In genomic region chr16:82083710-82084353, GRCh38 we compare ENCODE assay signal across 1 cellular context.
TF ChIP-seq lines count a peak whose summit lies in the region.

No MANE protein-coding gene starts in this region.

TF ChIP-seq in IMR-90, 13 proteins besides CTCF, POLR2A, EP300 and RAD21 (continued from another document):
- no peak for TF ChIP-seq FOS (IDR thresholded peaks at IDR 0.05; ENCODE audit: low read depth, low read length)
- TF ChIP-seq ELK1 (IDR thresholded peaks at IDR 0.05; ENCODE audit: borderline replicate concordance, low read depth, low read length) = no peak
- TF ChIP-seq CHD1 (IDR thresholded peaks at IDR 0.05; ENCODE audit: low read depth, low read length) = no peak
- TF ChIP-seq CEBPB (IDR thresholded peaks at IDR 0.05; ENCODE audit: low read depth, low read length) = no peak
